ENCODE assay signal across 12 cellular contexts in genomic region chr19:13459351-13459750, GRCh38. TPM values are rescaled to one million over a fixed set of nuclear protein-coding genes. Genes with fewer than 3 reads are reported as not detected.
DNase-seq lines count a peak whose midpoint lies in the region.
"Had no signal": no experiment of that assay in that cellular context is flagged by ENCODE, and none has a peak within 500 bp of the region (broad histone marks: within the 10 kb centered on the region; RNA-seq: fewer than 3 reads in every experiment).

No MANE protein-coding gene starts in this region.

- DNase-seq in Ammon's horn (ENCODE audit: low spot score) (peak; percentile 88), NCI-H1436 (lab: John Stamatoyannopoulos, UW) (peak; percentile 59), cerebellum (ENCODE audit: low spot score) (peak; percentile 75), islet precursor cell (peak; percentile 57), T1000 (lab: John Stamatoyannopoulos, UW) (no peak), A172 (ENCODE audit: low spot score) (no peak)
- DNase-seq in stimulated activated CD8-positive, alpha-beta memory T cell treated with anti-CD3 and anti-CD28 coated beads, Interleukin-4, amount 100 ng/mL, for 48 hours = no peak
- no peak for DNase-seq in activated CD4-positive, alpha-beta T cell treated with anti-CD3 and anti-CD28 coated beads, Interleukin-2, amount 50 U/mL, for 4 hours
- DNase-seq: activated naive CD4-positive, alpha-beta T cell treated with anti-CD3 and anti-CD28 coated beads, Interleukin-2, amount 10 ng/mL, durations not matched to agents 7 days and 5 days; Caco-2; naive thymus-derived CD8-positive, alpha-beta T cell; NCI-H446 treated with DMSO at 0.1 percent for 48 hours had no signal

RNA-seq across cellular contexts. Expression of gene CACNA1A, which starts 46.9 kb away (rescaled TPM):
- total RNA-seq in cerebellum = 119 TPM
- total RNA-seq in A172 (2014; rRNA removed; shearing (Covaris generic)) = 0.24 and 3.4 TPM in 2 replicates
- total RNA-seq: Caco-2 had no signal

Comparison
In these comparisons a context has a peak if more than half of its experiments do, and no peak if none do; other contexts are left out.
1. DNase-seq: peak in Ammon's horn (single experiment), NCI-H1436 (single experiment), cerebellum (single experiment) and islet precursor cell (single experiment); none in T1000 (single experiment), stimulated activated CD8-positive, alpha-beta memory T cell treated with anti-CD3 and anti-CD28 coated beads, Interleukin-4, amount 100 ng/mL, for 48 hours (single experiment), activated CD4-positive, alpha-beta T cell treated with anti-CD3 and anti-CD28 coated beads, Interleukin-2, amount 50 U/mL, for 4 hours (0 of 2) and A172 (single experiment).
2. RNA of gene CACNA1A, which starts 46.9 kb away (total RNA-seq): 119 TPM in cerebellum (single experiment); 0.24 to 3.4 TPM in A172; every median in the first group is over 10 times any median in the second.